In the genomic region with DNA sequence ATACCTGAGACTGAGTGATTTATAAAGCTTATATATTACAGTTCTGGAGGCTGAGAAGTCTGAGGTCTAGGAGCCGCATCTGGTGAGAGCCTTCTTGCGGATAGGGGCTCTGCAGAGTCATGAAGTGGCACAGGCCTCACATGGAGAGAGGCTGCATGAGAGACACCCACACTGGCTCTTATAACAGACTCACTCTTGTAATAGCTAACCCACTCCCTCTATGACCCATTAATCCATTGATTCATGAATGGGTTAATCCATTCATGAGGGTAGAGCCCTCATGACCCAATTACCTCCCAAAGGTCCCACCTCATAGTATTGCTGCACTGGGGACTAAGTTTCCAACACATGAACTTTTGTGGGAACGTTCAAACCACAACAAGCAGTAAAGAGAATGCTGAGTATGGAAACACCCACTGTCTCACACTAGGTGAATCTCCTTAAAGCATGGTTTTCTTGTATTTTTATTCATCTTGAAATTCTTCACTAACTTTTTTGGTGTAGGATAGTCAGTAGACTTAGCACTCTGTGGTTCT, we compare ENCODE assay signal across 7 cellular contexts. TPM values are rescaled to one million over a fixed set of nuclear protein-coding genes. Genes with fewer than 3 reads are reported as not detected.
A peak's percentile ranks its signal among the peaks of the same experiment; 100 is the strongest.
DNase-seq lines count a peak whose midpoint lies in the region; ATAC-seq, FAIRE-seq and TF ChIP-seq lines count a peak whose summit lies in the region.
"Not testable (repeated sequence)": the region's sequence is repeated elsewhere in the genome, so short reads cannot be mapped to it uniquely, and the experiment has no call there.

No MANE protein-coding gene starts in this region.

- not testable (repeated sequence) for H3K36me3 Mint-ChIP-seq in activated naive CD8-positive, alpha-beta T cell treated with anti-CD3 and anti-CD28 coated beads, Interleukin-2, amount 50 U/mL, for 24 hours (ENCODE audit: low read depth)

- H3K27ac ChIP-seq in keratinocyte (ENCODE audit: control insufficient read depth, insufficient read depth, low read length), result not testable (repeated sequence)

- not testable (repeated sequence) for H3K9ac ChIP-seq in keratinocyte (ENCODE audit: control insufficient read depth, extremely low read depth, insufficient read depth, low read length)

- not testable (repeated sequence) for H3K27ac Mint-ChIP-seq in activated naive CD8-positive, alpha-beta T cell treated with anti-CD3 and anti-CD28 coated beads, Interleukin-2, amount 50 U/mL, for 24 hours; stimulated activated naive CD8-positive, alpha-beta T cell treated with anti-CD3 and anti-CD28 coated beads, Interleukin-15, amount 100 ng/mL, for 72 hours

- H3K9me3 ChIP-seq in keratinocyte (ENCODE audit: control insufficient read depth, low read depth, low read length), result not testable (repeated sequence)

- H2AFZ ChIP-seq in keratinocyte (ENCODE audit: control insufficient read depth, low read length), result not testable (repeated sequence)

- TF ChIP-seq CTCF in keratinocyte (optimal IDR thresholded peaks at IDR 0.05 in 1 of 3, IDR thresholded peaks at IDR 0.05 in 1 of 3, conservative IDR thresholded peaks at IDR 0.05 in 1 of 3; ENCODE audit: extremely low read depth in 1 of 3, insufficient read depth in 2 of 3, low read length in 3 of 3), result not testable (repeated sequence)

- not testable (repeated sequence) for H3K9me3 Mint-ChIP-seq in activated naive CD8-positive, alpha-beta T cell treated with anti-CD3 and anti-CD28 coated beads, Interleukin-2, amount 50 U/mL, for 24 hours; stimulated activated naive CD8-positive, alpha-beta T cell treated with anti-CD3 and anti-CD28 coated beads, Interleukin-15, amount 100 ng/mL, for 72 hours

- not testable (repeated sequence) for H4K20me1 ChIP-seq in keratinocyte (ENCODE audit: control insufficient read depth, extremely low read depth, insufficient read depth, low read length)

- H3K79me2 ChIP-seq in keratinocyte (ENCODE audit: control insufficient read depth, insufficient read depth, low read length), result not testable (repeated sequence)

- ATAC-seq in GM18511 (IDR thresholded peaks at IDR 0.05; ENCODE audit: unreplicated experiment), result peak; percentile 26
- ATAC-seq in HG02884 (IDR thresholded peaks at IDR 0.05; ENCODE audit: unreplicated experiment), result peak; percentile 29
- peak; percentile 78 for ATAC-seq in activated naive CD8-positive, alpha-beta T cell treated with anti-CD3 and anti-CD28 coated beads, Interleukin-2, amount 50 U/mL, for 24 hours
- peak; percentile 33 for ATAC-seq in stimulated activated naive CD8-positive, alpha-beta T cell treated with anti-CD3 and anti-CD28 coated beads, Interleukin-15, amount 100 ng/mL, for 72 hours

- DNase-seq in H54 (ENCODE audit: insufficient read length, low spot score); activated naive CD8-positive, alpha-beta T cell treated with anti-CD3 and anti-CD28 coated beads, Interleukin-2, amount 50 U/mL, for 24 hours; keratinocyte (ENCODE audit: low read depth, low spot score); stimulated activated naive CD8-positive, alpha-beta T cell treated with anti-CD3 and anti-CD28 coated beads, Interleukin-15, amount 100 ng/mL, for 72 hours: not testable (repeated sequence)
- peak; percentile 27 for DNase-seq in M059J (ENCODE audit: low read depth)

- not testable (repeated sequence) for H3K4me1 Mint-ChIP-seq in activated naive CD8-positive, alpha-beta T cell treated with anti-CD3 and anti-CD28 coated beads, Interleukin-2, amount 50 U/mL, for 24 hours; stimulated activated naive CD8-positive, alpha-beta T cell treated with anti-CD3 and anti-CD28 coated beads, Interleukin-15, amount 100 ng/mL, for 72 hours

- TF ChIP-seq POLR2A in H54 (IDR thresholded peaks at IDR 0.05; ENCODE audit: low read depth, low read length), result not testable (repeated sequence)

- dilution Hi-C loops in keratinocyte (cut with MboI; ENCODE audit: extremely low pct_ligation_motif_present, low sequenced_read_pairs), result not testable (repeated sequence)

- not testable (repeated sequence) for H3K4me3 Mint-ChIP-seq in activated naive CD8-positive, alpha-beta T cell treated with anti-CD3 and anti-CD28 coated beads, Interleukin-2, amount 50 U/mL, for 24 hours; stimulated activated naive CD8-positive, alpha-beta T cell treated with anti-CD3 and anti-CD28 coated beads, Interleukin-15, amount 100 ng/mL, for 72 hours

- not testable (repeated sequence) for H3K36me3 ChIP-seq in keratinocyte (ENCODE audit: control insufficient read depth in 2 of 2, extremely low read depth in 1 of 2, insufficient read depth in 2 of 2, low read length in 2 of 2)

- not testable (repeated sequence) for H3K9me1 ChIP-seq in keratinocyte (ENCODE audit: control insufficient read depth, extremely low read depth, insufficient read depth, low read length)

- not testable (repeated sequence) for H3K4me2 ChIP-seq in keratinocyte (ENCODE audit: control insufficient read depth, extremely low read depth, insufficient read depth, low read depth, low read length)

- H3K4me3 ChIP-seq in keratinocyte (ENCODE audit: control insufficient read depth in 2 of 3, extremely low read depth in 1 of 3, insufficient read depth in 2 of 3, low read depth in 1 of 3, low read length in 3 of 3), result not testable (repeated sequence)

- H3K4me1 ChIP-seq in keratinocyte (ENCODE audit: control insufficient read depth, extremely low read depth, insufficient read depth, low read length), result not testable (repeated sequence)

- H3K27me3 ChIP-seq in keratinocyte (ENCODE audit: control insufficient read depth, extremely low read depth, insufficient read depth, low read length), result not testable (repeated sequence)

- peak; percentile 78 for FAIRE-seq in H54 (lab: Jason Lieb, UNC)
- FAIRE-seq in keratinocyte (lab: Jason Lieb, UNC), result peak; percentile 39

- not testable (repeated sequence) for H3K27me3 Mint-ChIP-seq in activated naive CD8-positive, alpha-beta T cell treated with anti-CD3 and anti-CD28 coated beads, Interleukin-2, amount 50 U/mL, for 24 hours; stimulated activated naive CD8-positive, alpha-beta T cell treated with anti-CD3 and anti-CD28 coated beads, Interleukin-15, amount 100 ng/mL, for 72 hours

RNA-seq across cellular contexts. Expression of a gene that starts 20.9 kb away (rescaled TPM):
- 4.6 and 8.3 TPM in 2 replicates for total RNA-seq in M059J (2014; rRNA removed; shearing (Covaris generic))
- 2.9 to 7.3 TPM (median 4.1 TPM) in 3 replicates for polyA plus RNA-seq in keratinocyte
- 5.8 TPM for polyA plus RNA-seq in keratinocyte (2011; ENCODE audit: low read depth)
- 2.7 and 5.6 TPM in 2 replicates for polyA plus RNA-seq in keratinocyte (2011; cell fraction: cytosol; rRNA removed)
- 5.8 and 7.5 TPM in 2 replicates for polyA plus RNA-seq in keratinocyte (2011; cell fraction: nucleus; rRNA removed)
- 2.6 and 3.2 TPM in 2 replicates for polyA plus RNA-seq in keratinocyte (2012; ENCODE audit: low replicate concordance)
- 0.43 to 11.0 TPM (median 4.1 TPM) in 3 replicates for polyA minus RNA-seq in keratinocyte
- 4.4 TPM for polyA minus RNA-seq in keratinocyte (2011; cell fraction: cytosol; rRNA and poly(A)+ RNA removed)
- polyA minus RNA-seq in keratinocyte (2011; cell fraction: nucleus; rRNA and poly(A)+ RNA removed), result 10.2 and 12.1 TPM in 2 replicates

Comparison
In these comparisons a context has a peak if more than half of its experiments do, and no peak if none do; other contexts are left out.
1. ATAC-seq: peak in every context shown above with its lines; median percentile 78 in activated naive CD8-positive, alpha-beta T cell treated with anti-CD3 and anti-CD28 coated beads, Interleukin-2, amount 50 U/mL, for 24 hours; 33 in stimulated activated naive CD8-positive, alpha-beta T cell treated with anti-CD3 and anti-CD28 coated beads, Interleukin-15, amount 100 ng/mL, for 72 hours; 29 in HG02884; 26 in GM18511.